ENCODE assay signal across 27 cellular contexts in the genomic region with DNA sequence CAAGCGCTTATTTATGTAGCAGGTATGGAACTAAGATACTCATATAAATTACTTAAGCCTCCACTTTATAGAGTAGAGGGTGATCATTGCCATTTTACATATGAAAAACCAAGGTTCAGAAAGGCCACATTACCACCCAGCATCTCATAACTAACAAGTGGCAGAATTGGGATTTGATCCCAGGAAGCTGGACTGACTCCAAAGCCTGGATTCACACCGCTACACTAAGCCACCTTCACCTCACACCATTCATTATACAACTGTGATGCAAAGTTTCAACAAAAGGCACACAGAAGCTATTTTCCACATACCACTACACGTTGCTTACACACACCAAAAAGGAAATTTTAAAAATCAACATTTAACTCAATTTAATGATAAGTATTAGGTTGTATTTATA.
"Had no signal": no experiment of that assay in that cellular context is flagged by ENCODE, and none has a peak within 500 bp of the region (broad histone marks: within the 10 kb centered on the region; RNA-seq: fewer than 3 reads in every experiment).

No MANE protein-coding gene starts in this region.

- H3K36me3 ChIP-seq: neural progenitor cell, ovary, right lobe of liver, sigmoid colon, stomach, thoracic aorta, thyroid gland, tibial nerve, upper lobe of left lung, vagina had no signal

- H3K27me3 Mint-ChIP-seq: stimulated activated naive B cell treated with anti-CD40 and anti-IgM and Interleukin-4, amounts not matched to agents 10 μg/mL and 1 μg/mL and 100 μg/mL, for 72 hours had no signal

- H3K4me1 Mint-ChIP-seq: stimulated activated effector memory CD8-positive, alpha-beta T cell treated with anti-CD3 and anti-CD28 coated beads, Interleukin-12 subunit alpha, Interleukin-12 subunit beta, amount 100 ng/mL, for 72 hours; stimulated activated naive B cell treated with anti-CD40 and anti-IgM and Interleukin-4, amounts not matched to agents 10 μg/mL and 1 μg/mL and 100 μg/mL, for 72 hours had no signal

- H3K9me3 Mint-ChIP-seq: nephron; neural progenitor cell; stimulated activated effector memory CD8-positive, alpha-beta T cell treated with anti-CD3 and anti-CD28 coated beads, Interleukin-12 subunit alpha, Interleukin-12 subunit beta, amount 100 ng/mL, for 72 hours; stimulated activated naive B cell treated with anti-CD40 and anti-IgM and Interleukin-4, amounts not matched to agents 10 μg/mL and 1 μg/mL and 100 μg/mL, for 72 hours; stimulated activated naive CD8-positive, alpha-beta T cell treated with anti-CD3 and anti-CD28 coated beads, Interleukin-15, Interleukin-2, amounts not matched to agents 100 ng/mL and 50 ng/mL, for 24 hours had no signal

- H3K9me3 ChIP-seq: ovary, psoas muscle, right lobe of liver, sigmoid colon, stomach, thoracic aorta, thyroid gland, tibial nerve, upper lobe of left lung, vagina had no signal

- DNase-seq: occipital lobe; ovary; posterior cingulate gyrus; psoas muscle; right cardiac atrium; right lobe of liver; sigmoid colon; small intestine; stimulated activated CD4-positive, alpha-beta T cell treated with anti-CD3 and anti-CD28 coated beads, Interleukin-15, amount 100 ng/mL, for 24 hours; stimulated activated CD4-positive, alpha-beta T cell treated with anti-CD3 and anti-CD28 coated beads, Interleukin-2, amount 100 ng/mL, for 24 hours; stimulated activated CD4-positive, alpha-beta T cell treated with anti-CD3 and anti-CD28 coated beads, Interleukin-2, amount 100 ng/mL, for 48 hours; stimulated activated CD4-positive, alpha-beta T cell treated with anti-CD3 and anti-CD28 coated beads, Interleukin-4, amount 100 ng/mL, for 24 hours; stimulated activated naive B cell treated with anti-CD40 and anti-IgM and Interleukin-4, amounts not matched to agents 10 μg/mL and 1 μg/mL and 100 μg/mL, for 72 hours; stimulated activated naive CD4-positive, alpha-beta T cell treated with Interleukin-2 at 50 U/mL for 16 hours; stomach; thyroid gland; upper lobe of left lung had no signal

- H3K36me3 Mint-ChIP-seq: neural progenitor cell; stimulated activated effector memory CD8-positive, alpha-beta T cell treated with anti-CD3 and anti-CD28 coated beads, Interleukin-12 subunit alpha, Interleukin-12 subunit beta, amount 100 ng/mL, for 72 hours; stimulated activated naive B cell treated with anti-CD40 and anti-IgM and Interleukin-4, amounts not matched to agents 10 μg/mL and 1 μg/mL and 100 μg/mL, for 72 hours had no signal

- H3K27ac Mint-ChIP-seq: nephron; neural progenitor cell; progenitor cell of endocrine pancreas; stimulated activated effector memory CD8-positive, alpha-beta T cell treated with anti-CD3 and anti-CD28 coated beads, Interleukin-12 subunit alpha, Interleukin-12 subunit beta, amount 100 ng/mL, for 72 hours; stimulated activated naive B cell treated with anti-CD40 and anti-IgM and Interleukin-4, amounts not matched to agents 10 μg/mL and 1 μg/mL and 100 μg/mL, for 72 hours; stimulated activated naive CD8-positive, alpha-beta T cell treated with anti-CD3 and anti-CD28 coated beads, Interleukin-15, Interleukin-2, amounts not matched to agents 100 ng/mL and 50 ng/mL, for 24 hours had no signal

- H3K27me3 ChIP-seq: neural progenitor cell, ovary, right lobe of liver, sigmoid colon, stomach, thyroid gland, tibial nerve, upper lobe of left lung, vagina had no signal

- H3K27ac ChIP-seq: neural progenitor cell, ovary, parathyroid adenoma, psoas muscle, right lobe of liver, sigmoid colon, stomach, thoracic aorta, thyroid gland, tibial nerve, upper lobe of left lung, vagina had no signal

- H3K4me3 ChIP-seq: neural progenitor cell, ovary, psoas muscle, right lobe of liver, sigmoid colon, stomach, thoracic aorta, thyroid gland, tibial nerve, upper lobe of left lung, vagina had no signal

- FAIRE-seq: small intestine, urothelium cell line had no signal

- H3K4me1 ChIP-seq: neural progenitor cell, parathyroid adenoma, psoas muscle, right lobe of liver, stomach, thyroid gland, tibial nerve, upper lobe of left lung, vagina had no signal

- H3K9ac ChIP-seq: neural progenitor cell, parathyroid adenoma had no signal

- H3K4me3 Mint-ChIP-seq: nephron; neural progenitor cell; stimulated activated effector memory CD8-positive, alpha-beta T cell treated with anti-CD3 and anti-CD28 coated beads, Interleukin-12 subunit alpha, Interleukin-12 subunit beta, amount 100 ng/mL, for 72 hours; stimulated activated naive B cell treated with anti-CD40 and anti-IgM and Interleukin-4, amounts not matched to agents 10 μg/mL and 1 μg/mL and 100 μg/mL, for 72 hours; stimulated activated naive CD8-positive, alpha-beta T cell treated with anti-CD3 and anti-CD28 coated beads, Interleukin-15, Interleukin-2, amounts not matched to agents 100 ng/mL and 50 ng/mL, for 24 hours had no signal
